8 cellular contexts compared by ENCODE assay signal in genomic region chr2:173076557-173077345, GRCh38. TPM values are rescaled to one million over a fixed set of nuclear protein-coding genes. Genes with fewer than 3 reads are reported as not detected.
DNase-seq lines count a peak whose midpoint lies in the region; ATAC-seq, FAIRE-seq and TF ChIP-seq lines count a peak whose summit lies in the region.

No MANE protein-coding gene starts in this region.

- no peak for TF ChIP-seq CTCF in C4-2B (conservative IDR thresholded peaks at IDR 0.05)
- TF ChIP-seq CTCF in Panc1 (IDR thresholded peaks at IDR 0.05), result no peak
- TF ChIP-seq CTCF in keratinocyte (optimal IDR thresholded peaks at IDR 0.05 in 1 of 3, IDR thresholded peaks at IDR 0.05 in 1 of 3, conservative IDR thresholded peaks at IDR 0.05 in 1 of 3; ENCODE audit: extremely low read depth in 1 of 3, insufficient read depth in 2 of 3, low read length in 3 of 3), result no peak

- CTCF ChIA-PET in Panc1 (lab: Charles Lee), result no interaction called here

- in situ Hi-C loops in Panc1 (cut with HindIII; ENCODE audit: low pct_unique_long_range_greater_than_20kb, low sequenced_read_pairs) (no loop called here), G401 (cut with HindIII; ENCODE audit: low sequenced_read_pairs) (no loop called here)

- peak overlapping the region; percentile 97 for H3K4me2 ChIP-seq in keratinocyte (ENCODE audit: control insufficient read depth, extremely low read depth, insufficient read depth, low read depth, low read length)

- ATAC-seq in GM18909 (IDR thresholded peaks at IDR 0.05; ENCODE audit: poor library complexity, unreplicated experiment) (peak; percentile 36), HG03135 (IDR thresholded peaks at IDR 0.05; ENCODE audit: unreplicated experiment) (peak; percentile 29), Panc1 (no peak; the same call in 1 of the 2 replicates)

- intact Hi-C loops in Panc1 (cut with micrococcal nuclease; ENCODE audit: unreplicated experiment), result no loop called here

- no peaks in the 10 kb centered on the region for H3K27me3 ChIP-seq in Panc1 (ENCODE audit: control insufficient read depth, insufficient read depth, low read length)
- H3K27me3 ChIP-seq in keratinocyte (ENCODE audit: control insufficient read depth, extremely low read depth, insufficient read depth, low read length), result no peaks in the 10 kb centered on the region

- H3K36me3 ChIP-seq in Panc1 (ENCODE audit: control insufficient read depth, insufficient read depth, low read length) (peaks cover 2% of the 10 kb centered on the region; the same call in 1 of the 2 replicates), keratinocyte (ENCODE audit: control insufficient read depth in 2 of 2, extremely low read depth in 1 of 2, insufficient read depth in 2 of 2, low read length in 2 of 2) (no peaks in the 10 kb centered on the region)

- H4K20me1 ChIP-seq in keratinocyte (ENCODE audit: control insufficient read depth, extremely low read depth, insufficient read depth, low read length), result no peaks in the 10 kb centered on the region

- H3K9ac ChIP-seq in keratinocyte (ENCODE audit: control insufficient read depth, extremely low read depth, insufficient read depth, low read length), result peak overlapping the region; percentile 98

- H3K27ac ChIP-seq in C4-2B (peak overlapping the region; percentile 70), Panc1 (ENCODE audit: low read length) (peak overlapping the region; percentile 100), keratinocyte (ENCODE audit: control insufficient read depth, insufficient read depth, low read length) (peak overlapping the region; percentile 96)

- H3K4me3 ChIP-seq in Panc1 (ENCODE audit: low read depth in 2 of 2, low read length in 2 of 2), result peak overlapping the region; percentile 59 to 70
- peak overlapping the region; percentile 49 to 95 (median 90) for H3K4me3 ChIP-seq in keratinocyte (ENCODE audit: control insufficient read depth in 2 of 3, extremely low read depth in 1 of 3, insufficient read depth in 2 of 3, low read depth in 1 of 3, low read length in 3 of 3)

- POLR2A ChIA-PET in Panc1 (lab: Charles Lee), result no interaction called here

- no peak for DNase-seq in Panc1 (ENCODE audit: low read depth, low spot score)
- peak; percentile 50 for DNase-seq in brain pericyte (ENCODE audit: low read depth, low spot score)
- DNase-seq in keratinocyte (ENCODE audit: low read depth, low spot score), result no peak
- DNase-seq in stimulated activated CD4-positive, alpha-beta T cell treated with anti-CD3 and anti-CD28 coated beads, Interleukin-2, amount 100 ng/mL, for 4 hours (ENCODE audit: low read depth), result peak; percentile 1
- DNase-seq in G401 (ENCODE audit: low spot score), result no peak

- BruUV-seq in Panc1 (replicated peaks; lab: Mats Ljungman, UMichigan), result no TSS peak

- FAIRE-seq in keratinocyte (lab: Jason Lieb, UNC), result peak; percentile 46

- no peaks in the 10 kb centered on the region for H3K9me1 ChIP-seq in keratinocyte (ENCODE audit: control insufficient read depth, extremely low read depth, insufficient read depth, low read length)

- dilution Hi-C loops in keratinocyte (cut with MboI; ENCODE audit: extremely low pct_ligation_motif_present, low sequenced_read_pairs), result no loop called here

- H3K4me1 ChIP-seq in Panc1 (ENCODE audit: control insufficient read depth, insufficient read depth, low read length) (peaks cover 65% of the 10 kb centered on the region), keratinocyte (ENCODE audit: control insufficient read depth, extremely low read depth, insufficient read depth, low read length) (peaks cover 34% of the 10 kb centered on the region)

- peak overlapping the region; percentile 91 for H2AFZ ChIP-seq in keratinocyte (ENCODE audit: control insufficient read depth, low read length)

- no peaks in the 10 kb centered on the region for H3K9me3 ChIP-seq in Panc1 (ENCODE audit: control insufficient read depth, insufficient read depth, low read depth, low read length)
- H3K9me3 ChIP-seq in keratinocyte (ENCODE audit: control insufficient read depth, low read depth, low read length), result no peaks in the 10 kb centered on the region

- H3K79me2 ChIP-seq in keratinocyte (ENCODE audit: control insufficient read depth, insufficient read depth, low read length), result peaks cover 53% of the 10 kb centered on the region

RNA-seq across cellular contexts. Expression of gene MAP3K20, which starts 1.1 kb away (rescaled TPM):
- total RNA-seq in Panc1 (2021; ENCODE audit: unreplicated experiment), result 121 TPM
- 60.5 TPM for polyA plus RNA-seq in Panc1 (2012; ENCODE audit: insufficient read length)
- polyA plus RNA-seq in keratinocyte, result 23.9 to 31.7 TPM (median 28.1 TPM) in 3 replicates
- 16.6 TPM for polyA plus RNA-seq in keratinocyte (2011; ENCODE audit: low read depth)
- polyA plus RNA-seq in keratinocyte (2011; cell fraction: cytosol; rRNA removed), result 18.3 and 35.3 TPM in 2 replicates
- 21.7 and 21.9 TPM in 2 replicates for polyA plus RNA-seq in keratinocyte (2011; cell fraction: nucleus; rRNA removed)
- polyA plus RNA-seq in keratinocyte (2012; ENCODE audit: low replicate concordance), result 17.5 and 24.7 TPM in 2 replicates
- 8.5 to 72.1 TPM (median 43.9 TPM) in 3 replicates for polyA minus RNA-seq in keratinocyte
- polyA minus RNA-seq in keratinocyte (2011; cell fraction: cytosol; rRNA and poly(A)+ RNA removed), result 59.5 TPM
- 16.7 and 40.3 TPM in 2 replicates for polyA minus RNA-seq in keratinocyte (2011; cell fraction: nucleus; rRNA and poly(A)+ RNA removed)
- 2.6 and 7.2 TPM in 2 replicates for total RNA-seq in G401 (2014; rRNA removed; shearing (Covaris generic))

Comparison
In these comparisons a context has a peak if more than half of its experiments do, and no peak if none do; other contexts are left out.
1. DNase-seq: peak in brain pericyte (single experiment) and stimulated activated CD4-positive, alpha-beta T cell treated with anti-CD3 and anti-CD28 coated beads, Interleukin-2, amount 100 ng/mL, for 4 hours (single experiment); none in Panc1 (single experiment), keratinocyte (single experiment) and G401 (single experiment).
2. RNA of gene MAP3K20, which starts 1.1 kb away (total RNA-seq): 121 TPM in Panc1 (single experiment); 2.6 to 7.2 TPM in G401; every median in the first group is over 10 times any median in the second.
3. Peak in every context shown above with its lines, with median percentiles within 50 percentile points of each other: H3K27ac ChIP-seq.